Comparison of ENCODE assay signal across 29 cellular contexts in the genomic region with DNA sequence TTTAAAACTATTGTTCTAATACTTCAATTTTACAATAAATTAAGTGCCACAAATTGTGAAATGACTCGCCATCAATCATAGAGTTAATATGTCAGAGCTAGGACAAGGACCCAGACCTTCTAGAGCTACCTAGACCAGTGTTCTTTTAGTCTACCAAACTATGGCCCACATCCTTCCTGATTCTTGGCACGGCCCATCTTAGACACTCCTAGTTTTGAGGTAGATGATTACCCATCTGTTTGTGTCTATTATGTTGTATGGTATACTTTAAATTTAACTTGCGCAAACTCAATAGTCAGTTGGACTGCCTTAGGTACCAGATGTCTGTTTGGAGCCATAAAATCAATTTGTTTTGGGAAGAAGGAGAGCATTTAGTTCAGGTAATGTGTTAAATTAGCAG. TPM values are rescaled to one million over a fixed set of nuclear protein-coding genes. Genes with fewer than 3 reads are reported as not detected.
"Had no signal": no experiment of that assay in that cellular context is flagged by ENCODE, and none has a peak within 500 bp of the region (broad histone marks: within the 10 kb centered on the region; RNA-seq: fewer than 3 reads in every experiment).

No MANE protein-coding gene starts in this region.

- DNase-seq: activated CD4-positive, alpha-beta T cell treated with anti-CD3 and anti-CD28 coated beads for 48 hours; activated CD4-positive, alpha-beta T cell treated with anti-CD3 and anti-CD28 coated beads, Interleukin-2, amount 50 U/mL, for 1 hour; activated CD4-positive, alpha-beta T cell treated with anti-CD3 and anti-CD28 coated beads, Interleukin-2, amount 50 U/mL, for 48 hours; activated CD8-positive, alpha-beta memory T cell treated with anti-CD3 and anti-CD28 coated beads for 24 hours; activated CD8-positive, alpha-beta T cell treated with anti-CD3 and anti-CD28 coated beads for 36 hours; activated effector memory CD4-positive, alpha-beta T cell treated with Interleukin-2 at 50 U/mL for 16 hours; activated gamma-delta T cell treated with Interleukin-2 at 50 U/mL for 16 hours; activated naive CD4-positive, alpha-beta T cell treated with anti-CD3 and anti-CD28 coated beads, Interleukin-2, amount 50 U/mL, for 16 hours; activated naive CD4-positive, alpha-beta T cell treated with Interleukin-2 at 50 U/mL for 16 hours; activated T-cell treated with anti-CD3 and anti-CD28 coated beads, Interleukin-2, amount 50 U/mL, for 4 hours; amniotic stem cell; anterior cingulate cortex; brain microvascular endothelial cell; cortex of kidney; dermis blood vessel endothelial cell; effector CD4-positive, alpha-beta T cell; effector memory CD8-positive, alpha-beta T cell; erythroblast; foreskin keratinocyte; gastrocnemius medialis; glutamatergic neuron; T-helper 2 cell had no signal

- H3K4me1 ChIP-seq: esophagus muscularis mucosa, foreskin keratinocyte, gastrocnemius medialis had no signal

- H3K4me3 ChIP-seq: esophagus muscularis mucosa, gastrocnemius medialis had no signal

- H3K27me3 ChIP-seq: brain microvascular endothelial cell, esophagus muscularis mucosa, foreskin keratinocyte, gastrocnemius medialis had no signal

- ATAC-seq: activated CD8-positive, alpha-beta T cell treated with anti-CD3 and anti-CD28 coated beads for 36 hours; activated T-cell treated with anti-CD3 and anti-CD28 coated beads, Interleukin-2, amount 50 U/mL, for 4 hours; activated T-helper 17 cell treated with anti-CD3 and anti-CD28 coated beads, Interleukin-2, amount 50 U/mL, for 72 hours; effector memory CD8-positive, alpha-beta T cell; foreskin keratinocyte; gastrocnemius medialis; WTC11 had no signal

- H3K27ac ChIP-seq: brain microvascular endothelial cell, esophagus muscularis mucosa, foreskin keratinocyte, gastrocnemius medialis had no signal

- H3K9me3 ChIP-seq: esophagus muscularis mucosa, gastrocnemius medialis had no signal

RNA-seq across cellular contexts. Expression of a gene that starts 45.3 kb away (rescaled TPM):
- total RNA-seq: astrocyte; cardiac septum; chondrocyte; dermis blood vessel endothelial cell; esophagus muscularis mucosa; foreskin keratinocyte; gastrocnemius medialis; T-helper 1 cell treated with Interleukin-12 subunit alpha and Interleukin-12 subunit beta and Interleukin-4 antibody, amounts not matched to agents 30 ng/mL and 1 ng/mL, for 36 hours had no signal
